ENCODE assay signal across 9 cellular contexts in genomic region chr1:244341455-244342450, GRCh38.
A peak's percentile ranks its signal among the peaks of the same experiment; 100 is the strongest.
DNase-seq lines count a peak whose midpoint lies in the region; ATAC-seq and TF ChIP-seq lines count a peak whose summit lies in the region.
"Had no signal": no experiment of that assay in that cellular context is flagged by ENCODE, and none has a peak within 500 bp of the region (broad histone marks: within the 10 kb centered on the region; RNA-seq: fewer than 3 reads in every experiment).

No MANE protein-coding gene starts in this region.

- peak; percentile 52 for DNase-seq in activated CD4-positive, alpha-beta T cell treated with anti-CD3 and anti-CD28 coated beads for 36 hours
- DNase-seq in activated CD4-positive, alpha-beta T cell treated with anti-CD3 and anti-CD28 coated beads, Interleukin-2, amount 50 U/mL, for 4 hours = no peak
- DNase-seq in NCI-H69 (lab: John Stamatoyannopoulos, UW) (peak; percentile 99), colonic mucosa (peak; percentile 56), neural crest cell (ENCODE audit: low read depth, low spot score) (no peak), aorta (no peak), left cardiac atrium (no peak), HUDEP-2 (lab: John Stamatoyannopoulos, UW; ENCODE audit: unreplicated experiment in 76 of 76) (no peak)

- H3K4me1 ChIP-seq in colonic mucosa = no peaks in the 10 kb centered on the region
- no peaks in the 10 kb centered on the region for H3K4me1 ChIP-seq in aorta (ENCODE audit: control insufficient read depth in 1 of 2, insufficient read depth in 2 of 2, low read length in 2 of 2)

- intact Hi-C loops in activated CD4-positive, alpha-beta T cell treated with anti-CD3 and anti-CD28 coated beads for 36 hours (cut with DNase I, micrococcal nuclease) = no loop called here
- intact Hi-C loops in colonic mucosa (cut with DNase I) = no loop called here
- intact Hi-C loops in aorta (cut with DNase I) = no loop called here
- intact Hi-C loops in left cardiac atrium (cut with DNase I) = no loop called here

- peak; percentile 87 for ATAC-seq in activated CD4-positive, alpha-beta T cell treated with anti-CD3 and anti-CD28 coated beads for 36 hours
- ATAC-seq in aorta (ENCODE audit: low FRiP score) = no peak
- ATAC-seq in left cardiac atrium = no peak

- H3K27me3 Mint-ChIP-seq in activated CD4-positive, alpha-beta T cell treated with anti-CD3 and anti-CD28 coated beads for 36 hours = no peaks in the 10 kb centered on the region
- no peaks in the 10 kb centered on the region for H3K27me3 Mint-ChIP-seq in neural crest cell (ENCODE audit: low read depth)

- no peaks in the 10 kb centered on the region for H3K27me3 ChIP-seq in colonic mucosa
- no peaks in the 10 kb centered on the region for H3K27me3 ChIP-seq in aorta (ENCODE audit: control insufficient read depth in 1 of 2, insufficient read depth in 2 of 2, low read length in 1 of 2)

- POLR2A ChIA-PET in activated CD4-positive, alpha-beta T cell treated with anti-CD3 and anti-CD28 coated beads for 36 hours (lab: Charles Lee) = no interaction called here

- TF ChIP-seq CTCF in colonic mucosa (IDR thresholded peaks at IDR 0.05) (no peak), neural crest cell (conservative IDR thresholded peaks at IDR 0.05) (no peak)

- no peak overlapping the region for H3K9ac ChIP-seq in colonic mucosa (ENCODE audit: low read depth in 2 of 2, low read length in 2 of 2)

- H3K9me3 ChIP-seq in colonic mucosa (no peaks in the 10 kb centered on the region), aorta (ENCODE audit: control insufficient read depth, low read length) (no peaks in the 10 kb centered on the region)

- CTCF ChIA-PET in activated CD4-positive, alpha-beta T cell treated with anti-CD3 and anti-CD28 coated beads for 36 hours (lab: Charles Lee) = interaction anchor here (0.8 kb wide), 1 partner anchor 299 kb away, joined by 3 read pairs; no protein-coding TSS in a partner anchor

- H3K27ac ChIP-seq in colonic mucosa (no peak overlapping the region), aorta (ENCODE audit: low read depth in 1 of 2, low read length in 2 of 2) (no peak overlapping the region)
- H3K27ac ChIP-seq: SK-N-MC had no signal

- peaks cover 7% of the 10 kb centered on the region for H3K4me1 Mint-ChIP-seq in activated CD4-positive, alpha-beta T cell treated with anti-CD3 and anti-CD28 coated beads for 36 hours
- peaks cover 47% of the 10 kb centered on the region for H3K4me1 Mint-ChIP-seq in neural crest cell

- H3K4me3 ChIP-seq in colonic mucosa = no peak overlapping the region
- H3K4me3 ChIP-seq in aorta (ENCODE audit: low read length in 2 of 2) = no peak overlapping the region
- H3K4me3 ChIP-seq: SK-N-MC had no signal

- H3K36me3 Mint-ChIP-seq in activated CD4-positive, alpha-beta T cell treated with anti-CD3 and anti-CD28 coated beads for 36 hours (ENCODE audit: low read depth) = no peaks in the 10 kb centered on the region
- no peaks in the 10 kb centered on the region for H3K36me3 Mint-ChIP-seq in neural crest cell (ENCODE audit: low read depth)

- H3K36me3 ChIP-seq in colonic mucosa (no peaks in the 10 kb centered on the region), aorta (ENCODE audit: control insufficient read depth in 1 of 2, insufficient read depth in 2 of 2, low read length in 1 of 2) (no peaks in the 10 kb centered on the region)

- H3K4me3 Mint-ChIP-seq in activated CD4-positive, alpha-beta T cell treated with anti-CD3 and anti-CD28 coated beads for 36 hours = no peak overlapping the region
- no peak overlapping the region for H3K4me3 Mint-ChIP-seq in neural crest cell

- 51 to 59% methylated on average over 16 of the region's 16 CpGs for WGBS in aorta, 2 donors

- H3K27ac Mint-ChIP-seq in activated CD4-positive, alpha-beta T cell treated with anti-CD3 and anti-CD28 coated beads for 36 hours = peak overlapping the region; percentile 27
- H3K27ac Mint-ChIP-seq in neural crest cell (ENCODE audit: unreplicated experiment) = peak overlapping the region; percentile 93

- no peaks in the 10 kb centered on the region for H3K9me3 Mint-ChIP-seq in activated CD4-positive, alpha-beta T cell treated with anti-CD3 and anti-CD28 coated beads for 36 hours (ENCODE audit: low read depth)
- H3K9me3 Mint-ChIP-seq in neural crest cell = no peaks in the 10 kb centered on the region

Comparison
In these comparisons a context has a peak if more than half of its experiments do, and no peak if none do; other contexts are left out.
1. DNase-seq: peak in activated CD4-positive, alpha-beta T cell treated with anti-CD3 and anti-CD28 coated beads for 36 hours (single experiment), NCI-H69 (single experiment) and colonic mucosa (single experiment); none in activated CD4-positive, alpha-beta T cell treated with anti-CD3 and anti-CD28 coated beads, Interleukin-2, amount 50 U/mL, for 4 hours (0 of 2), neural crest cell (single experiment), aorta (0 of 2), left cardiac atrium (single experiment) and HUDEP-2 (0 of 76).